In genomic region chr10:104548090-104548489, GRCh38 we compare ENCODE assay signal across 12 cellular contexts.
DNase-seq lines count a peak whose midpoint lies in the region; TF ChIP-seq lines count a peak whose summit lies in the region.
"Had no signal": no experiment of that assay in that cellular context is flagged by ENCODE, and none has a peak within 500 bp of the region (broad histone marks: within the 10 kb centered on the region; RNA-seq: fewer than 3 reads in every experiment).

No MANE protein-coding gene starts in this region.

- H3K9me3 Mint-ChIP-seq in HFFc6: no peaks in the 10 kb centered on the region
- H3K9me3 Mint-ChIP-seq: activated naive CD4-positive, alpha-beta T cell treated with anti-CD3 and anti-CD28 coated beads, Interleukin-2, amount 10 ng/mL, durations not matched to agents 7 days and 5 days had no signal

- no peak overlapping the region for H3K27ac ChIP-seq in WERI-Rb-1
- H3K27ac ChIP-seq in esophagus squamous epithelium: no peak overlapping the region
- H3K27ac ChIP-seq: neutrophil, SK-N-MC had no signal

- no peaks in the 10 kb centered on the region for H3K4me1 Mint-ChIP-seq in HFFc6 (ENCODE audit: low read depth)
- H3K4me1 Mint-ChIP-seq: activated naive CD4-positive, alpha-beta T cell treated with anti-CD3 and anti-CD28 coated beads, Interleukin-2, amount 10 ng/mL, durations not matched to agents 7 days and 5 days; memory B cell had no signal

- WGBS in esophagus squamous epithelium, 2 donors: 41 to 68% methylated on average over 2 of the region's 2 CpGs

- H3K27me3 Mint-ChIP-seq in HFFc6 (ENCODE audit: insufficient read depth): peaks cover 5% of the 10 kb centered on the region; the same call in 1 of the 2 replicates

- H3K27ac Mint-ChIP-seq in HFFc6: no peak overlapping the region
- H3K27ac Mint-ChIP-seq: activated naive CD4-positive, alpha-beta T cell treated with anti-CD3 and anti-CD28 coated beads, Interleukin-2, amount 10 ng/mL, durations not matched to agents 7 days and 5 days; memory B cell had no signal

- no peak overlapping the region for H3K4me3 ChIP-seq in WERI-Rb-1 (ENCODE audit: low read depth, low read length)
- H3K4me3 ChIP-seq in retinal pigment epithelial cell (ENCODE audit: low read length): no peak overlapping the region
- no peak overlapping the region for H3K4me3 ChIP-seq in esophagus squamous epithelium
- H3K4me3 ChIP-seq: SK-N-MC had no signal

- H3K9me3 ChIP-seq in WERI-Rb-1 (ENCODE audit: severe bottlenecking) (no peaks in the 10 kb centered on the region), esophagus squamous epithelium (no peaks in the 10 kb centered on the region)
- H3K9me3 ChIP-seq: neutrophil had no signal

- intact Hi-C loops in esophagus squamous epithelium (cut with DNase I): no loop called here

- TF ChIP-seq CTCF in WERI-Rb-1 (IDR thresholded peaks at IDR 0.05; ENCODE audit: low read depth, low read length) (no peak), retinal pigment epithelial cell (conservative IDR thresholded peaks at IDR 0.05; ENCODE audit: low read depth, low read length) (no peak), esophagus squamous epithelium (IDR thresholded peaks at IDR 0.05) (no peak), HFFc6 (IDR thresholded peaks at IDR 0.05) (no peak)

- no peaks in the 10 kb centered on the region for H3K36me3 Mint-ChIP-seq in HFFc6 (ENCODE audit: low read depth)
- H3K36me3 Mint-ChIP-seq: activated naive CD4-positive, alpha-beta T cell treated with anti-CD3 and anti-CD28 coated beads, Interleukin-2, amount 10 ng/mL, durations not matched to agents 7 days and 5 days; memory B cell had no signal

- H3K36me3 ChIP-seq in WERI-Rb-1 (no peaks in the 10 kb centered on the region), esophagus squamous epithelium (no peaks in the 10 kb centered on the region)
- H3K36me3 ChIP-seq: neutrophil had no signal

- H3K27me3 ChIP-seq in WERI-Rb-1 (ENCODE audit: insufficient read depth, low read depth, severe bottlenecking) (peaks cover 9% of the 10 kb centered on the region), esophagus squamous epithelium (no peaks in the 10 kb centered on the region)

- peak; percentile 6 for DNase-seq in HT-29 (ENCODE audit: low spot score)
- DNase-seq in WERI-Rb-1: peak; percentile 75
- DNase-seq in fibroblast of peridontal ligament (ENCODE audit: extremely low read depth): peak; percentile 4
- peak; percentile 5 for DNase-seq in retinal pigment epithelial cell (ENCODE audit: low read depth)
- DNase-seq in NK-92 treated with Interleukin-12 subunit alpha and Interleukin-12 subunit beta, amount 100 ng/mL, for 24 hours (lab: John Stamatoyannopoulos, UW): no peak
- DNase-seq in esophagus squamous epithelium (lab: John Stamatoyannopoulos, UW): no peak
- DNase-seq in HFFc6: no peak
- DNase-seq: activated naive CD4-positive, alpha-beta T cell treated with anti-CD3 and anti-CD28 coated beads, Interleukin-2, amount 10 ng/mL, durations not matched to agents 7 days and 5 days; stimulated activated naive CD4-positive, alpha-beta T cell treated with Interleukin-2 at 50 U/mL for 16 hours had no signal

- H3K4me1 ChIP-seq in esophagus squamous epithelium: no peaks in the 10 kb centered on the region

- H3K4me3 Mint-ChIP-seq in HFFc6: no peak overlapping the region
- H3K4me3 Mint-ChIP-seq: activated naive CD4-positive, alpha-beta T cell treated with anti-CD3 and anti-CD28 coated beads, Interleukin-2, amount 10 ng/mL, durations not matched to agents 7 days and 5 days; memory B cell had no signal

- no peak for TF ChIP-seq POLR2A in esophagus squamous epithelium (IDR thresholded peaks at IDR 0.05)

Comparison
In these comparisons a context has a peak if more than half of its experiments do, and no peak if none do; other contexts are left out.
1. DNase-seq: peak in HT-29 (single experiment), WERI-Rb-1 (single experiment), fibroblast of peridontal ligament (single experiment) and retinal pigment epithelial cell (single experiment); none in NK-92 treated with Interleukin-12 subunit alpha and Interleukin-12 subunit beta, amount 100 ng/mL, for 24 hours (single experiment), esophagus squamous epithelium (single experiment) and HFFc6 (single experiment).